In the genomic region with DNA sequence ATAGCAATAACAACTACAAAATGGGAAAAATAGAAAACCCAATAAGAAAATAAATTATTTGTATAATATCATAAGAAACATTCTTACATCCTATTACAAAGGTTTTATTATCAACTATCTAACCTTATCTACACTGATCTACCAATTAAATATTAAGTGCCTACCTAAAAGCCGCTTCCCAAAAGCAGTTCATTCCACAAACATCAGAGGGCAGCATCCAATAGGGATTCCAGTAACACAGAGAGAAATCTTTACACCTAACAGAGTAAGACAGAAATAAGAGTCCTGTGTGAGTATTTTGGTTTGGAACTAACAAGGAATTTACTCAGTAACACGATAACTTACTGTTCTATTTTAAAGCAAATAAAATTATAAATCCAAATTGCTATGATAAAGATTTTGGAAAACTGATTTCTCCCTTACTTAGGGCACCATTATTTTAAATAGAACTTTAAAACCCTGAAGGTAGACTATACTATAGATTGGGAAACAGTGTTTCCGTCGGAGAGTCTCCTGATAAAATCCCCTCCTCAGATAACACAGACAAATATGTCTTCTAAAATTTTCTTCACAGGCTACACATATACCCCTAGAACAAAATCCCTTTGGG, we compare ENCODE assay signal across 8 cellular contexts. TPM values are rescaled to one million over a fixed set of nuclear protein-coding genes. Genes with fewer than 3 reads are reported as not detected.
DNase-seq lines count a peak whose midpoint lies in the region; ATAC-seq and TF ChIP-seq lines count a peak whose summit lies in the region.

No MANE protein-coding gene starts in this region.

- H3K79me2 ChIP-seq in neural cell (replicated peaks; ENCODE audit: insufficient read depth, low read length), result peaks cover 23% of the 10 kb centered on the region

- H2AFZ ChIP-seq in neural cell (ENCODE audit: low read depth, low read length), result no peak overlapping the region

- DNase-seq in ELF-1 (ENCODE audit: low read depth, low spot score) (peak; percentile 37), LNCaP clone FGC (ENCODE audit: low read depth) (peak; percentile 82), SK-MEL-5 (ENCODE audit: low read depth, low spot score) (peak; percentile 82), fibroblast of gingiva (ENCODE audit: low read depth) (peak; percentile 61)
- DNase-seq in effector CD8-positive, alpha-beta T cell (lab: John Stamatoyannopoulos, UW), result no peak

- no peaks in the 10 kb centered on the region for H3K9me2 ChIP-seq in neural cell (ENCODE audit: insufficient read depth, low read length)

- peak; percentile 86 for TF ChIP-seq CTCF in LNCaP clone FGC (IDR thresholded peaks at IDR 0.05; ENCODE audit: control insufficient read depth, extremely low read depth, insufficient read depth)
- TF ChIP-seq CTCF in neural cell (IDR thresholded peaks at IDR 0.05; ENCODE audit: poor library complexity, severe bottlenecking), result peak; percentile 86

- H3K4me3 ChIP-seq in LNCaP clone FGC (ENCODE audit: low read depth, low read length) (no peak overlapping the region), neural cell (ENCODE audit: low read length) (no peak overlapping the region)

- H3K27ac ChIP-seq in neural cell (ENCODE audit: low read length), result no peak overlapping the region

- no peak for TF ChIP-seq EP300 in neural cell (conservative IDR thresholded peaks at IDR 0.05; ENCODE audit: poor library complexity, severe bottlenecking)

- in situ Hi-C loops in SK-MEL-5 (cut with HindIII; ENCODE audit: low pct_unique_long_range_greater_than_20kb, low sequenced_read_pairs), result loop anchor here (10.0 kb wide), 1 partner anchor 205 kb away; no protein-coding TSS in a partner anchor

- peak; percentile 90 for TF ChIP-seq RAD21 in neural cell (conservative IDR thresholded peaks at IDR 0.05)

- H4K20me1 ChIP-seq in neural cell (ENCODE audit: insufficient read depth), result no peaks in the 10 kb centered on the region

- no peaks in the 10 kb centered on the region for H3K9me3 ChIP-seq in neural cell (ENCODE audit: low read length)

- no peaks in the 10 kb centered on the region for H3F3A ChIP-seq in neural cell (ENCODE audit: insufficient read depth, low read length, poor library complexity, severe bottlenecking)

- no peak overlapping the region for H3K4me2 ChIP-seq in neural cell (ENCODE audit: low read length)

- no peaks in the 10 kb centered on the region for H3K36me3 ChIP-seq in neural cell (ENCODE audit: insufficient read depth, low read length)

- H3K27me3 ChIP-seq in neural cell (ENCODE audit: insufficient read depth, low read depth, low read length), result no peaks in the 10 kb centered on the region

- no peak for ATAC-seq in GM21737 (IDR thresholded peaks at IDR 0.05; ENCODE audit: unreplicated experiment)
- ATAC-seq in HG03039 (IDR thresholded peaks at IDR 0.05; ENCODE audit: unreplicated experiment), result no peak

- H3K9ac ChIP-seq in neural cell (ENCODE audit: low read length), result no peak overlapping the region

TF ChIP-seq in neural cell, 6 proteins besides CTCF, POLR2A, EP300 and RAD21:
- TF ChIP-seq SMC3 (conservative IDR thresholded peaks at IDR 0.05; ENCODE audit: poor library complexity), result peak; percentile 92
- TF ChIP-seq, protein P1, sequence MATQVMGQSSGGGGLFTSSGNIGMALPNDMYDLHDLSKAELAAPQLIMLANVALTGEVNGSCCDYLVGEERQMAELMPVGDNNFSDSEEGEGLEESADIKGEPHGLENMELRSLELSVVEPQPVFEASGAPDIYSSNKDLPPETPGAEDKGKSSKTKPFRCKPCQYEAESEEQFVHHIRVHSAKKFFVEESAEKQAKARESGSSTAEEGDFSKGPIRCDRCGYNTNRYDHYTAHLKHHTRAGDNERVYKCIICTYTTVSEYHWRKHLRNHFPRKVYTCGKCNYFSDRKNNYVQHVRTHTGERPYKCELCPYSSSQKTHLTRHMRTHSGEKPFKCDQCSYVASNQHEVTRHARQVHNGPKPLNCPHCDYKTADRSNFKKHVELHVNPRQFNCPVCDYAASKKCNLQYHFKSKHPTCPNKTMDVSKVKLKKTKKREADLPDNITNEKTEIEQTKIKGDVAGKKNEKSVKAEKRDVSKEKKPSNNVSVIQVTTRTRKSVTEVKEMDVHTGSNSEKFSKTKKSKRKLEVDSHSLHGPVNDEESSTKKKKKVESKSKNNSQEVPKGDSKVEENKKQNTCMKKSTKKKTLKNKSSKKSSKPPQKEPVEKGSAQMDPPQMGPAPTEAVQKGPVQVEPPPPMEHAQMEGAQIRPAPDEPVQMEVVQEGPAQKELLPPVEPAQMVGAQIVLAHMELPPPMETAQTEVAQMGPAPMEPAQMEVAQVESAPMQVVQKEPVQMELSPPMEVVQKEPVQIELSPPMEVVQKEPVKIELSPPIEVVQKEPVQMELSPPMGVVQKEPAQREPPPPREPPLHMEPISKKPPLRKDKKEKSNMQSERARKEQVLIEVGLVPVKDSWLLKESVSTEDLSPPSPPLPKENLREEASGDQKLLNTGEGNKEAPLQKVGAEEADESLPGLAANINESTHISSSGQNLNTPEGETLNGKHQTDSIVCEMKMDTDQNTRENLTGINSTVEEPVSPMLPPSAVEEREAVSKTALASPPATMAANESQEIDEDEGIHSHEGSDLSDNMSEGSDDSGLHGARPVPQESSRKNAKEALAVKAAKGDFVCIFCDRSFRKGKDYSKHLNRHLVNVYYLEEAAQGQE (IDR thresholded peaks at IDR 0.05; ENCODE audit: borderline replicate concordance), result no peak

RNA-seq across cellular contexts. Expression of a gene that starts 15.0 kb away (rescaled TPM):
- 11.2 and 12.6 TPM in 2 replicates for total RNA-seq in SK-MEL-5 (2014; rRNA removed; shearing (Covaris generic))
- 14.7 and 16.5 TPM in 2 replicates for polyA plus RNA-seq in SK-MEL-5 (2015; cell fraction: cytosol; rRNA removed)
- polyA plus RNA-seq in SK-MEL-5 (2015; cell fraction: nucleus; rRNA removed), result 8.0 and 10.7 TPM in 2 replicates
- 2.9 and 3.2 TPM in 2 replicates for polyA plus RNA-seq in neural cell
- polyA minus RNA-seq in neural cell, result 11.7 and 13.0 TPM in 2 replicates
